ENCODE assay signal across 21 cellular contexts in genomic region chr21:17821121-17821520, GRCh38. TPM values are rescaled to one million over a fixed set of nuclear protein-coding genes. Genes with fewer than 3 reads are reported as not detected.
A peak's percentile ranks its signal among the peaks of the same experiment; 100 is the strongest.
DNase-seq lines count a peak whose midpoint lies in the region; ATAC-seq, FAIRE-seq and TF ChIP-seq lines count a peak whose summit lies in the region.
"Had no signal": no experiment of that assay in that cellular context is flagged by ENCODE, and none has a peak within 500 bp of the region (broad histone marks: within the 10 kb centered on the region; RNA-seq: fewer than 3 reads in every experiment).

No MANE protein-coding gene starts in this region.

- no peak for TF ChIP-seq RAD21 in K562 (CRISPR knock-in tag; conservative IDR thresholded peaks at IDR 0.05 in 1 of 2, IDR thresholded peaks at IDR 0.05 in 1 of 2)

- H3K79me2 ChIP-seq in K562 (ENCODE audit: control insufficient read depth, insufficient read depth, low read length), result peaks cover 16% of the 10 kb centered on the region
- peaks cover 29% of the 10 kb centered on the region for H3K79me2 ChIP-seq in neural progenitor cell (ENCODE audit: low read depth)

- no peaks in the 10 kb centered on the region for H3K27me3 Mint-ChIP-seq in activated CD4-positive, alpha-beta T cell treated with anti-CD3 and anti-CD28 coated beads for 36 hours
- H3K27me3 Mint-ChIP-seq in neural progenitor cell (ENCODE audit: insufficient read depth, low read depth), result peaks cover 2% of the 10 kb centered on the region

- TF ChIP-seq CTCF in K562 (IDR thresholded peaks at IDR 0.05 in 2 of 3, conservative IDR thresholded peaks at IDR 0.05 in 1 of 3; ENCODE audit: insufficient read depth in 2 of 3, low read depth in 1 of 3, low read length in 3 of 3), result no peak
- no peak for TF ChIP-seq CTCF in neural progenitor cell (IDR thresholded peaks at IDR 0.05)
- TF ChIP-seq CTCF in foreskin keratinocyte (conservative IDR thresholded peaks at IDR 0.05), result no peak

- peak overlapping the region; percentile 98; the same call in 1 of the 2 replicates for H2AFZ ChIP-seq in K562 (ENCODE audit: low read depth, low read length)
- H2AFZ ChIP-seq in neural progenitor cell (replicated peaks), result no peak overlapping the region

- H3K27ac ChIP-seq in K562 (ENCODE audit: extremely low read depth, low read depth, low read length) (no peak overlapping the region), neural progenitor cell (no peak overlapping the region), foreskin keratinocyte (no peak overlapping the region)
- H3K27ac ChIP-seq: cardiac muscle cell, SJCRH30 had no signal

- peaks cover 23% of the 10 kb centered on the region for H3K4me1 Mint-ChIP-seq in activated CD4-positive, alpha-beta T cell treated with anti-CD3 and anti-CD28 coated beads for 36 hours
- H3K4me1 Mint-ChIP-seq in neural progenitor cell, result peaks cover 16% of the 10 kb centered on the region

- H3K36me3 Mint-ChIP-seq in activated CD4-positive, alpha-beta T cell treated with anti-CD3 and anti-CD28 coated beads for 36 hours (ENCODE audit: low read depth), result peaks cover 9% of the 10 kb centered on the region
- H3K36me3 Mint-ChIP-seq in neural progenitor cell, result peaks cover 2% of the 10 kb centered on the region

- H3K27me3 ChIP-seq in K562 (ENCODE audit: control insufficient read depth in 2 of 2, insufficient read depth in 2 of 2, low read length in 2 of 2), result no peaks in the 10 kb centered on the region
- no peaks in the 10 kb centered on the region for H3K27me3 ChIP-seq in neural progenitor cell
- no peaks in the 10 kb centered on the region for H3K27me3 ChIP-seq in foreskin keratinocyte
- H3K27me3 ChIP-seq: cardiac muscle cell, MG63, SJCRH30, upper lobe of left lung had no signal

- H3K4me3 ChIP-seq in K562 (no peak overlapping the region), neural progenitor cell (no peak overlapping the region)
- H3K4me3 ChIP-seq: cardiac muscle cell, MG63, SJCRH30 had no signal

- no peak overlapping the region for H3K4me2 ChIP-seq in K562 (ENCODE audit: insufficient read depth, low read length)
- H3K4me2 ChIP-seq in neural progenitor cell, result no peak overlapping the region

- 39% methylated on average over 3 of the region's 3 CpGs for WGBS in K562 (ENCODE audit: insufficient coverage, low coverage, missing lambda C conversion rate)

- FAIRE-seq in K562 (lab: Jason Lieb, UNC), result no peak
- FAIRE-seq: A204.1 had no signal

- no peaks in the 10 kb centered on the region for H4K20me1 ChIP-seq in K562 (replicated peaks; ENCODE audit: control insufficient read depth, insufficient read depth, low read length)
- peaks cover 5% of the 10 kb centered on the region for H4K20me1 ChIP-seq in neural progenitor cell (ENCODE audit: low read depth)

- peak overlapping the region; percentile 91 for H3K4me3 Mint-ChIP-seq in activated CD4-positive, alpha-beta T cell treated with anti-CD3 and anti-CD28 coated beads for 36 hours
- H3K4me3 Mint-ChIP-seq in neural progenitor cell, result peak overlapping the region; percentile 98

- BruUV-seq in K562 (replicated peaks; lab: Mats Ljungman, UMichigan), result no TSS peak

- no peaks in the 10 kb centered on the region for H3K9me3 ChIP-seq in K562 (replicated peaks; ENCODE audit: control insufficient read depth, insufficient read depth, low read depth, low read length)
- H3K9me3 ChIP-seq in neural progenitor cell (ENCODE audit: low read depth), result no peaks in the 10 kb centered on the region
- H3K9me3 ChIP-seq: MG63, SJCRH30, upper lobe of left lung had no signal

- peaks cover 8 to 9% of the 10 kb centered on the region in 2 experiments; a peak in 3 of 5 replicates for H3K4me1 ChIP-seq in K562 (replicated peaks in 1 of 2; ENCODE audit: control insufficient read depth in 2 of 2, insufficient read depth in 2 of 2, low read length in 2 of 2)
- peaks cover 16% of the 10 kb centered on the region for H3K4me1 ChIP-seq in neural progenitor cell
- peaks cover 17% of the 10 kb centered on the region for H3K4me1 ChIP-seq in foreskin keratinocyte

- H3K9me1 ChIP-seq in K562 (ENCODE audit: control insufficient read depth, insufficient read depth, low read length), result no peaks in the 10 kb centered on the region

- H3K27ac Mint-ChIP-seq in activated CD4-positive, alpha-beta T cell treated with anti-CD3 and anti-CD28 coated beads for 36 hours, result peak overlapping the region; percentile 98
- no peak overlapping the region for H3K27ac Mint-ChIP-seq in neural progenitor cell

- CTCF ChIA-PET in activated CD4-positive, alpha-beta T cell treated with anti-CD3 and anti-CD28 coated beads for 36 hours (lab: Charles Lee), result interaction anchor here (1.5 kb wide), 1 partner anchor 9 kb away, joined by 5 read pairs; no protein-coding TSS in a partner anchor
- CTCF ChIA-PET in K562 (lab: Yijun Ruan, JAX; ENCODE audit: low intra/inter-chr PET ratio), result no interaction called here

- in situ Hi-C loops in K562 (cut with MboI), result no loop called here

- H3K36me3 ChIP-seq in K562 (ENCODE audit: control insufficient read depth, insufficient read depth, low read length) (peaks cover 8% of the 10 kb centered on the region; the same call in 2 of the 3 replicates), neural progenitor cell (peaks cover 9% of the 10 kb centered on the region)
- H3K36me3 ChIP-seq: MG63 had no signal

- POLR2A ChIA-PET in activated CD4-positive, alpha-beta T cell treated with anti-CD3 and anti-CD28 coated beads for 36 hours (lab: Charles Lee), result no interaction called here
- POLR2A ChIA-PET in K562 (lab: Yijun Ruan, JAX), result interaction anchor here (1.0 kb wide), 1 partner anchor 14 kb away, joined by 3 read pairs; no protein-coding TSS in a partner anchor

- no peak overlapping the region for H3K9ac ChIP-seq in K562 (ENCODE audit: insufficient read depth in 1 of 2, low read depth in 2 of 2, low read length in 2 of 2)
- H3K9ac ChIP-seq in neural progenitor cell, result no peak overlapping the region

- intact Hi-C loops in activated CD4-positive, alpha-beta T cell treated with anti-CD3 and anti-CD28 coated beads for 36 hours (cut with DNase I, micrococcal nuclease), result loop anchor here in 1 of 2 experiments (10.0 kb wide), 1 partner anchor 136 kb away; no protein-coding TSS in a partner anchor
- intact Hi-C loops in K562 (cut with micrococcal nuclease), result no loop called here

- no peak for TF ChIP-seq EP300 in K562 (IDR thresholded peaks at IDR 0.05; ENCODE audit: low read length)

- H3F3A ChIP-seq in neural progenitor cell (ENCODE audit: low read depth), result peaks cover 10% of the 10 kb centered on the region

- no peak for DNase-seq in activated CD4-positive, alpha-beta T cell treated with anti-CD3 and anti-CD28 coated beads for 36 hours
- DNase-seq in activated CD4-positive, alpha-beta T cell treated with anti-CD3 and anti-CD28 coated beads for 4 hours, result no peak
- peak; percentile 39 for DNase-seq in OCI-M1 (lab: John Stamatoyannopoulos, UW)
- no peak for DNase-seq in K562 (ENCODE audit: extremely low read depth in 1 of 4, low spot score in 3 of 4)
- DNase-seq in neural progenitor cell (ENCODE audit: low spot score), result no peak
- DNase-seq in EL, result no peak
- no peak for DNase-seq in foreskin keratinocyte
- DNase-seq: activated CD8-positive, alpha-beta memory T cell treated with anti-CD3 and anti-CD28 coated beads for 24 hours; C1 segment of cervical spinal cord; effector CD4-positive, alpha-beta T cell; HCEC 1CT; left colon; MG63; NCI-H2029 treated with DMSO at 0.1 percent for 48 hours; NCI-H510A; posterior cingulate gyrus; SJCRH30; upper lobe of left lung had no signal

- peaks cover 4% of the 10 kb centered on the region for H3K9me3 Mint-ChIP-seq in activated CD4-positive, alpha-beta T cell treated with anti-CD3 and anti-CD28 coated beads for 36 hours (ENCODE audit: low read depth)
- no peaks in the 10 kb centered on the region for H3K9me3 Mint-ChIP-seq in neural progenitor cell

- no peak for ATAC-seq in activated CD4-positive, alpha-beta T cell treated with anti-CD3 and anti-CD28 coated beads for 36 hours
- ATAC-seq in K562 (no peak), GM21447 (IDR thresholded peaks at IDR 0.05; ENCODE audit: unreplicated experiment) (no peak), foreskin keratinocyte (no peak)
- ATAC-seq: left colon had no signal

- TF ChIP-seq POLR2A in K562 (conservative IDR thresholded peaks at IDR 0.05), result no peak

TF ChIP-seq in K562, 482 proteins besides CTCF, POLR2A, EP300 and RAD21 (continues in another document):
- TF ChIP-seq NR2C1 (IDR thresholded peaks at IDR 0.05) (no peak), NR2C1 (tag; IDR thresholded peaks at IDR 0.05) (no peak), ZNF24 (IDR thresholded peaks at IDR 0.05) (no peak), CCAR2 (IDR thresholded peaks at IDR 0.05; ENCODE audit: low read depth, low read length) (no peak), COPS2 (conservative IDR thresholded peaks at IDR 0.05) (no peak)

RNA-seq across cellular contexts. Expression of gene C21orf91, which starts 2.0 kb away (rescaled TPM):
- total RNA-seq in activated CD4-positive, alpha-beta T cell treated with anti-CD3 and anti-CD28 coated beads for 36 hours, result 10 to 100 TPM; 20.8 to 22.9 TPM
- total RNA-seq in K562 (2011; cell fraction: chromatin; rRNA removed; ENCODE audit: low replicate concordance), result 7.9 and 28.0 TPM in 2 replicates
- 6.0 and 6.8 TPM in 2 replicates for total RNA-seq in K562 (2011; cell fraction: nucleolus; rRNA removed)
- total RNA-seq in K562 (2011; cell fraction: nucleoplasm; rRNA removed), result 18.4 and 28.8 TPM in 2 replicates
- total RNA-seq in K562 (2014; rRNA removed) (7.5 and 10.6 TPM in 2 replicates), K562 (2014; rRNA removed; fragmentation: Illumina TruSeq; extraction: Trizol) (14.1 and 16.5 TPM in 2 replicates), K562 (2015; rRNA removed; fragmentation: Illumina TruSeq; extraction: Trizol) (11.7 and 14.1 TPM in 2 replicates), K562 (2021) (12.9 and 14.0 TPM in 2 replicates), neural progenitor cell (ENCODE audit: low replicate concordance) (34.3 and 59.9 TPM in 2 replicates), foreskin keratinocyte (12.8 and 17.8 TPM in 2 replicates)
- polyA plus RNA-seq in K562 (2011; rRNA removed) (10.2 and 12.1 TPM in 2 replicates), K562 (2014; fragmentation: Illumina TruSeq; extraction: Trizol) (10.4 and 13.6 TPM in 2 replicates), K562 (2014; fragmentation: Nextera tagmentation; extraction: Ambion mirVana) (1 to 10 TPM; 3.9 to 4.4 TPM), K562 (2014; rRNA removed) (7.7 and 7.9 TPM in 2 replicates), foreskin keratinocyte (5.2 and 6.4 TPM in 2 replicates)
- 2.0 and 3.6 TPM in 2 replicates for polyA plus RNA-seq in K562 (2011; cell fraction: cytosol; rRNA removed)
- 3.6 and 4.6 TPM in 2 replicates for polyA plus RNA-seq in K562 (2011; cell fraction: nucleus; rRNA removed)
- 5.1 and 9.6 TPM in 2 replicates for polyA plus RNA-seq in K562 (2012)
- 24.0 and 27.5 TPM in 2 replicates for polyA minus RNA-seq in K562 (2011; rRNA and poly(A)+ RNA removed)
- 8.9 and 9.3 TPM in 2 replicates for polyA minus RNA-seq in K562 (2011; cell fraction: cytosol; rRNA and poly(A)+ RNA removed)
- polyA minus RNA-seq in K562 (2011; cell fraction: nucleus; rRNA and poly(A)+ RNA removed), result 18.7 and 28.2 TPM in 2 replicates
